ENCODE assay signal across 8 cellular contexts in the genomic region with DNA sequence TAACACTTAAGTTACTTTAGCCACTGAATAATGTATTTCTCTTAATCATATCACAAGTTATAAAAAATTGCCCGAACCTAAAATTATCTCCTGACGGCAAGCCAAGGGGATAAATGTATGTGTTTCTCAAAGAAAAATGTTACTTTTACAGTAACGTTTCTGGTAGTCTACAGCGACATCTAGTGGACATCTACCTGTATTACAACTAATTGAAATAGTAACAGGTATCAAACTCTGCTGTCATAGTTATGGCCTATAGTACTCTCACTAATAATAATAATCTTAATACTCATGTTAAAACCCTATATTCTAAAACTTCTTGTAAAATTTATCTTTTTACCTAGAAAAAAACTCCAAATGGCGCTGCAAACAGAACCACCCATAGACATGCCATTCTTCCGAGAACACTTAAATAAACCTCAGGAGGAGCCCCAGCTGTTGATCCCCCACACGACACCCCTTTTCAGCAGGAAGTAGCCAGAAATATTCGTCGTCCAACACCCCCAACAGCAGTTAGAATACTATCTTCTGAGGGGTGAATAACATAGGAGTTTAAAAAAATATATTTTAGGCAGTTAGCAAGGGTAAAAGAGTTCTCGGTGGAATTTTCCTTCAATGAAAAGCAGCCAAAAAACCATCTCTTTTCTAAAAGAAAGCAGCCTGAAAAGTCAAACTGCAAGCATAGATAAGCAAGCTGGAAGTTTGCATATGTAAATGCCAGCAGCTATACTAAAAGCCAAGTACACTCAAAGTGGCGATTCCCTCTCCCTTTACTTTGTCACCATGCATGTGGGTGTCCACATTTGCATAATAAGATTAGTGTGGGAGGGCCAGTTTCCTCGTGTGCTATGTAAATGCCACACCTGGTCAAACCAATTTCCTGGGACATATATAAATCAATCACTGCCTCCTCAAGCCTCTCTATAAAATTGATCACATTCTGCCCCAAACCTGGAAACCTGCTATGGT. TPM values are rescaled to one million over a fixed set of nuclear protein-coding genes. Genes with fewer than 3 reads are reported as not detected.
DNase-seq lines count a peak whose midpoint lies in the region; ATAC-seq and TF ChIP-seq lines count a peak whose summit lies in the region.

No MANE protein-coding gene starts in this region.

- H3K36me3 Mint-ChIP-seq in endodermal cell (ENCODE audit: low read depth) (no peaks in the 10 kb centered on the region), nephron progenitor cell (ENCODE audit: low read depth) (no peaks in the 10 kb centered on the region)

- H3K27ac Mint-ChIP-seq in endodermal cell (no peak overlapping the region), nephron progenitor cell (no peak overlapping the region)

- H3K9me3 ChIP-seq in MM.1S (replicated peaks; ENCODE audit: insufficient read depth, low read length): no peaks in the 10 kb centered on the region
- peaks cover 28% of the 10 kb centered on the region for H3K9me3 ChIP-seq in endodermal cell (ENCODE audit: control insufficient read depth, low read length)
- peaks cover 4% of the 10 kb centered on the region for H3K9me3 ChIP-seq in smooth muscle cell (replicated peaks; ENCODE audit: low read depth)

- H2AFZ ChIP-seq in MM.1S (ENCODE audit: low read length): no peak overlapping the region
- no peak overlapping the region for H2AFZ ChIP-seq in smooth muscle cell (ENCODE audit: low read depth)

- H3K27me3 Mint-ChIP-seq in endodermal cell (ENCODE audit: insufficient read depth) (no peaks in the 10 kb centered on the region), nephron progenitor cell (ENCODE audit: low read depth, poor library complexity) (peaks cover 6% of the 10 kb centered on the region)

- H3K4me1 Mint-ChIP-seq in endodermal cell: no peaks in the 10 kb centered on the region
- H3K4me1 Mint-ChIP-seq in nephron progenitor cell: no peaks in the 10 kb centered on the region

- H3K4me3 Mint-ChIP-seq in endodermal cell: no peak overlapping the region
- no peak overlapping the region for H3K4me3 Mint-ChIP-seq in nephron progenitor cell

- no peaks in the 10 kb centered on the region for H3K79me2 ChIP-seq in MM.1S (ENCODE audit: low read length)
- no peaks in the 10 kb centered on the region for H3K79me2 ChIP-seq in smooth muscle cell (ENCODE audit: low read depth)

- H3K27me3 ChIP-seq in MM.1S (replicated peaks; ENCODE audit: insufficient read depth, low read length) (no peaks in the 10 kb centered on the region), endodermal cell (ENCODE audit: control insufficient read depth, insufficient read depth, low read length, poor library complexity, severe bottlenecking) (no peaks in the 10 kb centered on the region), smooth muscle cell (ENCODE audit: low read depth) (no peaks in the 10 kb centered on the region)

- ATAC-seq in GM18520 (IDR thresholded peaks at IDR 0.05; ENCODE audit: unreplicated experiment): no peak

- DNase-seq in SKM-1 treated with dmso at 0.1 percent for 144 hours (lab: John Stamatoyannopoulos, UW; ENCODE audit: unreplicated experiment) (peak; percentile 49), SKM-1 (lab: John Stamatoyannopoulos, UW; ENCODE audit: unreplicated experiment) (no peak), MM.1S (peak; percentile 34), endodermal cell (no peak), smooth muscle cell (lab: John Stamatoyannopoulos, UW; ENCODE audit: unreplicated experiment) (no peak), nephron progenitor cell (no peak)
- DNase-seq in activated CD4-positive, alpha-beta T cell treated with anti-CD3 and anti-CD28 coated beads, Interleukin-2, amount 50 U/mL, for 1 hour: no peak

- H3F3A ChIP-seq in MM.1S (ENCODE audit: insufficient read depth, low read length) (no peaks in the 10 kb centered on the region), smooth muscle cell (ENCODE audit: low read depth) (no peaks in the 10 kb centered on the region)

- no peaks in the 10 kb centered on the region for H4K20me1 ChIP-seq in MM.1S (ENCODE audit: insufficient read depth, low read length)
- H4K20me1 ChIP-seq in smooth muscle cell (ENCODE audit: low read depth): no peaks in the 10 kb centered on the region

- no peaks in the 10 kb centered on the region for H3K4me1 ChIP-seq in MM.1S (ENCODE audit: low read length)
- H3K4me1 ChIP-seq in endodermal cell (ENCODE audit: control insufficient read depth, insufficient read depth, low read length): no peaks in the 10 kb centered on the region
- no peaks in the 10 kb centered on the region for H3K4me1 ChIP-seq in smooth muscle cell (ENCODE audit: low read depth)

- no peaks in the 10 kb centered on the region for H3K9me2 ChIP-seq in MM.1S (replicated peaks; ENCODE audit: insufficient read depth, low read length)

- no peak overlapping the region for H3K4me2 ChIP-seq in MM.1S (ENCODE audit: low read depth, low read length)
- no peak overlapping the region for H3K4me2 ChIP-seq in smooth muscle cell

- WGBS in endodermal cell (ENCODE audit: insufficient coverage in 1 of 2, insufficient read length in 1 of 2), 2 experiments: 39 to 41% methylated on average over 4 to 10 of the region's 12 CpGs
- WGBS in smooth muscle cell (ENCODE audit: low lambda C conversion rate): 36% methylated on average over 12 of the region's 12 CpGs

- no peak overlapping the region for H3K27ac ChIP-seq in MM.1S (ENCODE audit: low read length)
- no peak overlapping the region for H3K27ac ChIP-seq in endodermal cell (ENCODE audit: low read depth, low read length)
- no peak overlapping the region for H3K27ac ChIP-seq in smooth muscle cell (ENCODE audit: low read depth)

- H3K4me3 ChIP-seq in MM.1S (ENCODE audit: low read length) (no peak overlapping the region), endodermal cell (ENCODE audit: low read length) (no peak overlapping the region), smooth muscle cell (no peak overlapping the region)

- H3K36me3 ChIP-seq in MM.1S (replicated peaks; ENCODE audit: insufficient read depth, low read length) (no peaks in the 10 kb centered on the region), endodermal cell (ENCODE audit: control insufficient read depth, insufficient read depth, low read length) (no peaks in the 10 kb centered on the region), smooth muscle cell (ENCODE audit: low read depth) (no peaks in the 10 kb centered on the region)

- no peak overlapping the region for H3K9ac ChIP-seq in MM.1S (ENCODE audit: low read length)
- no peak overlapping the region for H3K9ac ChIP-seq in endodermal cell (ENCODE audit: extremely low read depth, low read length, poor library complexity, severe bottlenecking)
- H3K9ac ChIP-seq in smooth muscle cell (ENCODE audit: low read depth): no peak overlapping the region

- TF ChIP-seq CTCF in MM.1S (IDR thresholded peaks at IDR 0.05; ENCODE audit: low read length): peak; percentile 76
- TF ChIP-seq CTCF in endodermal cell (conservative IDR thresholded peaks at IDR 0.05): peak; percentile 76
- peak; percentile 39 for TF ChIP-seq CTCF in smooth muscle cell (IDR thresholded peaks at IDR 0.05; ENCODE audit: borderline replicate concordance, insufficient read depth, poor library complexity, severe bottlenecking)
- no peak for TF ChIP-seq CTCF in nephron progenitor cell (IDR thresholded peaks at IDR 0.05)

- peaks cover 86% of the 10 kb centered on the region for H3K9me3 Mint-ChIP-seq in endodermal cell
- H3K9me3 Mint-ChIP-seq in nephron progenitor cell: peaks cover 93% of the 10 kb centered on the region

RNA-seq across cellular contexts. Expression of a gene that starts 40.5 kb away (rescaled TPM):
- total RNA-seq in endodermal cell (10 to 100 TPM; 16.9 to 17.9 TPM), smooth muscle cell (2.3 and 3.8 TPM in 2 replicates)
- 11.1 TPM for polyA plus RNA-seq in endodermal cell (2013, experiment 1 of 2)
- polyA plus RNA-seq in endodermal cell (2013, experiment 2 of 2): 12.1 TPM
- 0.62 and 0.78 TPM in 2 replicates for polyA plus RNA-seq in smooth muscle cell

Comparison
In these comparisons a context has a peak if more than half of its experiments do, and no peak if none do; other contexts are left out.
1. DNase-seq: peak in SKM-1 treated with dmso at 0.1 percent for 144 hours (single experiment) and MM.1S (single experiment); none in SKM-1 (single experiment), endodermal cell (single experiment), smooth muscle cell (single experiment), nephron progenitor cell (single experiment) and activated CD4-positive, alpha-beta T cell treated with anti-CD3 and anti-CD28 coated beads, Interleukin-2, amount 50 U/mL, for 1 hour (single experiment).